Comparison of ENCODE assay signal across 35 cellular contexts in genomic region chr11:44457862-44458261, GRCh38.
"Had no signal": no experiment of that assay in that cellular context is flagged by ENCODE, and none has a peak within 500 bp of the region (broad histone marks: within the 10 kb centered on the region; RNA-seq: fewer than 3 reads in every experiment).

No MANE protein-coding gene starts in this region.

- H3K9me3 ChIP-seq: adrenal gland had no signal

- H3K36me3 Mint-ChIP-seq: activated CD4-positive, alpha-beta memory T cell treated with anti-CD3 and anti-CD28 coated beads for 36 hours; activated CD8-positive, alpha-beta memory T cell treated with anti-CD3 and anti-CD28 coated beads, Interleukin-2, amount 10 ng/mL, durations not matched to agents 7 days and 5 days; activated naive CD4-positive, alpha-beta T cell treated with anti-CD3 and anti-CD28 coated beads, Interleukin-2, amount 50 U/mL, for 72 hours; activated naive CD8-positive, alpha-beta T cell treated with anti-CD3 and anti-CD28 coated beads for 36 hours had no signal

- H3K4me3 Mint-ChIP-seq: activated B cell treated with CpG ODN at 0.5 μM for 24 hours; activated CD4-positive, alpha-beta memory T cell treated with anti-CD3 and anti-CD28 coated beads for 36 hours; activated CD4-positive, alpha-beta T cell treated with anti-CD3 and anti-CD28 coated beads, Interleukin-2, amount 10 ng/mL, durations not matched to agents 24 days and 14 days; activated CD8-positive, alpha-beta memory T cell treated with anti-CD3 and anti-CD28 coated beads, Interleukin-2, amount 10 ng/mL, durations not matched to agents 7 days and 5 days; activated CD8-positive, alpha-beta T cell treated with anti-CD3 and anti-CD28 coated beads for 36 hours; activated naive CD4-positive, alpha-beta T cell treated with anti-CD3 and anti-CD28 coated beads for 36 hours; activated naive CD8-positive, alpha-beta T cell treated with anti-CD3 and anti-CD28 coated beads for 36 hours; activated T-cell treated with anti-CD3 and anti-CD28 coated beads, Interleukin-2, amount 50 U/mL, for 4 hours; activated T-cell treated with anti-CD3 and anti-CD28 coated beads, Interleukin-2, amount 50 U/mL, for 72 hours; activated T-helper 1 cell treated with anti-CD3 and anti-CD28 coated beads, Interleukin-12 subunit alpha, Interleukin-12 subunit beta, Interleukin-2, Interleukin-4 antibody, amounts not matched to agents 30 ng/mL and 10 ng/mL and 1 ng/mL, durations not matched to agents 14 hours and 24 hours and 36 hours; activated T-helper 17 cell treated with anti-CD3 and anti-CD28 coated beads, Interleukin-2, amount 50 U/mL, for 72 hours; T-helper 1 cell treated with Interleukin-12 subunit alpha and Interleukin-12 subunit beta and Interleukin-4 antibody, amounts not matched to agents 30 μg/mL and 1 μg/mL, for 36 hours; T-helper 2 cell treated with Interferon-gamma antibody and Interleukin-4, amounts not matched to agents 5 μg/mL and 100 μg/mL, for 36 hours had no signal

- ATAC-seq: activated CD8-positive, alpha-beta memory T cell treated with anti-CD3 and anti-CD28 coated beads, Interleukin-2, amount 10 ng/mL, durations not matched to agents 7 days and 5 days; activated CD8-positive, alpha-beta T cell treated with anti-CD3 and anti-CD28 coated beads for 36 hours; activated naive CD4-positive, alpha-beta T cell treated with anti-CD3 and anti-CD28 coated beads, Interleukin-2, amount 50 U/mL, for 72 hours; activated T-cell treated with anti-CD3 and anti-CD28 coated beads, Interleukin-2, amount 50 U/mL, for 4 hours; activated T-cell treated with anti-CD3 and anti-CD28 coated beads, Interleukin-2, amount 50 U/mL, for 72 hours; activated T-helper 17 cell treated with anti-CD3 and anti-CD28 coated beads, Interleukin-2, amount 50 U/mL, for 72 hours; body of pancreas had no signal

- H3K27me3 ChIP-seq: adrenal gland, body of pancreas, brain microvascular endothelial cell, breast epithelium had no signal

- H3K27ac ChIP-seq: adrenal gland, body of pancreas, brain microvascular endothelial cell, breast epithelium, VCaP had no signal

- H3K4me3 ChIP-seq: adrenal gland, body of pancreas, breast epithelium had no signal

- H3K4me1 ChIP-seq: adrenal gland, body of pancreas, breast epithelium had no signal

- H3K4me1 Mint-ChIP-seq: activated B cell treated with CpG ODN at 0.5 μM for 24 hours; activated CD4-positive, alpha-beta T cell treated with anti-CD3 and anti-CD28 coated beads, Interleukin-2, amount 10 ng/mL, durations not matched to agents 24 days and 14 days; activated CD8-positive, alpha-beta memory T cell treated with anti-CD3 and anti-CD28 coated beads, Interleukin-2, amount 10 ng/mL, durations not matched to agents 7 days and 5 days; activated naive CD8-positive, alpha-beta T cell treated with anti-CD3 and anti-CD28 coated beads for 36 hours; activated T-helper 17 cell treated with anti-CD3 and anti-CD28 coated beads, Interleukin-2, amount 50 U/mL, for 72 hours had no signal

- H3K36me3 ChIP-seq: adrenal gland, brain microvascular endothelial cell, breast epithelium had no signal

- H3K27ac Mint-ChIP-seq: activated B cell treated with CpG ODN at 0.5 μM for 24 hours; activated CD4-positive, alpha-beta memory T cell treated with anti-CD3 and anti-CD28 coated beads for 36 hours; activated CD4-positive, alpha-beta T cell treated with anti-CD3 and anti-CD28 coated beads, Interleukin-2, amount 10 ng/mL, durations not matched to agents 24 days and 14 days; activated CD8-positive, alpha-beta memory T cell treated with anti-CD3 and anti-CD28 coated beads, Interleukin-2, amount 10 ng/mL, durations not matched to agents 7 days and 5 days; activated CD8-positive, alpha-beta T cell treated with anti-CD3 and anti-CD28 coated beads for 36 hours; activated naive CD4-positive, alpha-beta T cell treated with anti-CD3 and anti-CD28 coated beads for 36 hours; activated naive CD4-positive, alpha-beta T cell treated with anti-CD3 and anti-CD28 coated beads, Interleukin-2, amount 50 U/mL, for 72 hours; activated naive CD8-positive, alpha-beta T cell treated with anti-CD3 and anti-CD28 coated beads for 36 hours; activated T-cell treated with anti-CD3 and anti-CD28 coated beads, Interleukin-2, amount 50 U/mL, for 72 hours; activated T-helper 1 cell treated with anti-CD3 and anti-CD28 coated beads, Interleukin-12 subunit alpha, Interleukin-12 subunit beta, Interleukin-2, Interleukin-4 antibody, amounts not matched to agents 30 ng/mL and 10 ng/mL and 1 ng/mL, durations not matched to agents 14 hours and 24 hours and 36 hours; activated T-helper 17 cell treated with anti-CD3 and anti-CD28 coated beads, Interleukin-2, amount 50 U/mL, for 72 hours; T-helper 1 cell treated with Interleukin-12 subunit alpha and Interleukin-12 subunit beta and Interleukin-4 antibody, amounts not matched to agents 30 μg/mL and 1 μg/mL, for 36 hours; T-helper 2 cell treated with Interferon-gamma antibody and Interleukin-4, amounts not matched to agents 5 μg/mL and 100 μg/mL, for 36 hours had no signal

- H3K9me3 Mint-ChIP-seq: activated B cell treated with CpG ODN at 0.5 μM for 24 hours; activated CD4-positive, alpha-beta memory T cell treated with anti-CD3 and anti-CD28 coated beads for 36 hours; activated CD4-positive, alpha-beta T cell treated with anti-CD3 and anti-CD28 coated beads, Interleukin-2, amount 10 ng/mL, durations not matched to agents 24 days and 14 days; activated CD8-positive, alpha-beta T cell treated with anti-CD3 and anti-CD28 coated beads for 36 hours; activated naive CD4-positive, alpha-beta T cell treated with anti-CD3 and anti-CD28 coated beads for 36 hours; activated naive CD4-positive, alpha-beta T cell treated with anti-CD3 and anti-CD28 coated beads, Interleukin-2, amount 50 U/mL, for 72 hours; activated naive CD8-positive, alpha-beta T cell treated with anti-CD3 and anti-CD28 coated beads for 36 hours; activated T-cell treated with anti-CD3 and anti-CD28 coated beads, Interleukin-2, amount 50 U/mL, for 4 hours; activated T-helper 1 cell treated with anti-CD3 and anti-CD28 coated beads, Interleukin-12 subunit alpha, Interleukin-12 subunit beta, Interleukin-2, Interleukin-4 antibody, amounts not matched to agents 30 ng/mL and 10 ng/mL and 1 ng/mL, durations not matched to agents 14 hours and 24 hours and 36 hours; T-helper 1 cell treated with Interleukin-12 subunit alpha and Interleukin-12 subunit beta and Interleukin-4 antibody, amounts not matched to agents 30 μg/mL and 1 μg/mL, for 36 hours; T-helper 2 cell treated with Interferon-gamma antibody and Interleukin-4, amounts not matched to agents 5 μg/mL and 100 μg/mL, for 36 hours had no signal

- DNase-seq: activated B cell treated with CpG ODN at 0.5 μM for 24 hours; activated CD4-positive, alpha-beta memory T cell treated with anti-CD3 and anti-CD28 coated beads for 36 hours; activated CD4-positive, alpha-beta T cell treated with anti-CD3 and anti-CD28 coated beads for 4 hours; activated CD4-positive, alpha-beta T cell treated with anti-CD3 and anti-CD28 coated beads, Interleukin-2, amount 10 ng/mL, durations not matched to agents 24 days and 14 days; activated CD4-positive, alpha-beta T cell treated with anti-CD3 and anti-CD28 coated beads, Interleukin-2, amount 50 U/mL, for 1 hour; activated CD4-positive, alpha-beta T cell treated with anti-CD3 and anti-CD28 coated beads, Interleukin-2, amount 50 U/mL, for 4 hours; activated CD4-positive, CD25-positive, alpha-beta regulatory T cell treated with anti-CD3 and anti-CD28 coated beads, Interleukin-2, amount 50 U/mL, for 72 hours; activated CD8-positive, alpha-beta memory T cell treated with anti-CD3 and anti-CD28 coated beads, Interleukin-2, amount 10 ng/mL, durations not matched to agents 7 days and 5 days; activated CD8-positive, alpha-beta T cell treated with anti-CD3 and anti-CD28 coated beads for 36 hours; activated effector memory CD4-positive, alpha-beta T cell treated with anti-CD3 and anti-CD28 coated beads, Interleukin-2, amount 50 U/mL, for 16 hours; activated gamma-delta T cell treated with Interleukin-2 at 50 U/mL for 16 hours; activated naive CD4-positive, alpha-beta T cell; activated naive CD4-positive, alpha-beta T cell treated with anti-CD3 and anti-CD28 coated beads for 36 hours; activated naive CD4-positive, alpha-beta T cell treated with anti-CD3 and anti-CD28 coated beads, Interleukin-2, amount 50 U/mL, for 16 hours; activated naive CD8-positive, alpha-beta T cell treated with anti-CD3 and anti-CD28 coated beads for 36 hours; activated T-cell treated with anti-CD3 and anti-CD28 coated beads for 4 hours; activated T-cell treated with anti-CD3 and anti-CD28 coated beads, Interleukin-2, amount 50 U/mL, for 1 hour; activated T-cell treated with anti-CD3 and anti-CD28 coated beads, Interleukin-2, amount 50 U/mL, for 4 hours; activated T-cell treated with anti-CD3 and anti-CD28 coated beads, Interleukin-2, amount 50 U/mL, for 72 hours; adrenal gland; amniotic stem cell; aorta; body of pancreas; brain microvascular endothelial cell; central memory CD4-positive, alpha-beta T cell; T-helper 1 cell; T-helper 2 cell; T-helper 9 cell had no signal

- H3K27me3 Mint-ChIP-seq: activated B cell treated with CpG ODN at 0.5 μM for 24 hours; activated CD4-positive, alpha-beta T cell treated with anti-CD3 and anti-CD28 coated beads, Interleukin-2, amount 10 ng/mL, durations not matched to agents 24 days and 14 days; activated CD8-positive, alpha-beta T cell treated with anti-CD3 and anti-CD28 coated beads for 36 hours; activated naive CD8-positive, alpha-beta T cell treated with anti-CD3 and anti-CD28 coated beads for 36 hours had no signal
